Comparison of ENCODE assay signal across 3 cellular contexts in the genomic region with DNA sequence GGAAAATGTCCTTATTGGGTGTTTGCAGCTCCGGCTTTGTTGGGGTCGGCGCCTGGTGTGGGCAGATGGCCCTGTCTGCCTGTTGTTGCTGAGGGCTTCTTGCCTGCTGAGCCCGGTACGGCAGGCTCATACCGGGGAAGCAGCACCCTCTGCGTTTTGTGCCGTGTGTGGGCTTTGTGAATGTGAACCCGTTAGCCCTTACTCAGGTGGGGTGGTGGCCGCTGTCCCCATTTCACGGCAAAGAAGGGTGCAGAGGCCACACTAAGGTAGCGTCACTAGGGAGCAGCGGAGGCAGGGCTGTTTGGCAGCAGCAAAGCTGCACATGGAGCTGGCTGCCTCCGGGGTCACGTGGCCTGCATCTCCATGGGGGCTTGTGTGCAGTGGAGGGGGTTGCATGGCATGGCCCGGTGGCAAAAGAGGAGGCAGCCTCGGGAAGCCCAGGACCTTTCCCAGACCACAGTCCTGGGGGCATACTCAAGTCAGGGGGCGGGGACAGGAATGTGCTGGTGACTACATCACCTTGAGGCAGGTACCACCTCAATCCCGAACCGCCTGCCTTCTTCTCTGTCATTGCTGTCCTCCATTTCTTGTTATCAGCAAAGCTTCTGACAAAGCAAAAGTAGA.
TF ChIP-seq lines count a peak whose summit lies in the region.

No MANE protein-coding gene starts in this region.

TF ChIP-seq in SK-N-SH, 30 proteins besides CTCF, POLR2A, EP300 and RAD21:
- TF ChIP-seq, protein P1, sequence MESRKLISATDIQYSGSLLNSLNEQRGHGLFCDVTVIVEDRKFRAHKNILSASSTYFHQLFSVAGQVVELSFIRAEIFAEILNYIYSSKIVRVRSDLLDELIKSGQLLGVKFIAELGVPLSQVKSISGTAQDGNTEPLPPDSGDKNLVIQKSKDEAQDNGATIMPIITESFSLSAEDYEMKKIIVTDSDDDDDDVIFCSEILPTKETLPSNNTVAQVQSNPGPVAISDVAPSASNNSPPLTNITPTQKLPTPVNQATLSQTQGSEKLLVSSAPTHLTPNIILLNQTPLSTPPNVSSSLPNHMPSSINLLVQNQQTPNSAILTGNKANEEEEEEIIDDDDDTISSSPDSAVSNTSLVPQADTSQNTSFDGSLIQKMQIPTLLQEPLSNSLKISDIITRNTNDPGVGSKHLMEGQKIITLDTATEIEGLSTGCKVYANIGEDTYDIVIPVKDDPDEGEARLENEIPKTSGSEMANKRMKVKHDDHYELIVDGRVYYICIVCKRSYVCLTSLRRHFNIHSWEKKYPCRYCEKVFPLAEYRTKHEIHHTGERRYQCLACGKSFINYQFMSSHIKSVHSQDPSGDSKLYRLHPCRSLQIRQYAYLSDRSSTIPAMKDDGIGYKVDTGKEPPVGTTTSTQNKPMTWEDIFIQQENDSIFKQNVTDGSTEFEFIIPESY (IDR thresholded peaks at IDR 0.05; ENCODE audit: borderline replicate concordance, low read depth), result no peak
- TF ChIP-seq TCF12 (IDR thresholded peaks at IDR 0.05), result no peak
- no peak; the same call in 1 of the 2 replicates for TF ChIP-seq RFX5 (IDR thresholded peaks at IDR 0.05; ENCODE audit: low read length)
- TF ChIP-seq SMC3 (IDR thresholded peaks at IDR 0.05; ENCODE audit: low read depth, low read length), result peak; percentile 4; the same call in 1 of the 2 replicates
- TF ChIP-seq, protein P2, sequence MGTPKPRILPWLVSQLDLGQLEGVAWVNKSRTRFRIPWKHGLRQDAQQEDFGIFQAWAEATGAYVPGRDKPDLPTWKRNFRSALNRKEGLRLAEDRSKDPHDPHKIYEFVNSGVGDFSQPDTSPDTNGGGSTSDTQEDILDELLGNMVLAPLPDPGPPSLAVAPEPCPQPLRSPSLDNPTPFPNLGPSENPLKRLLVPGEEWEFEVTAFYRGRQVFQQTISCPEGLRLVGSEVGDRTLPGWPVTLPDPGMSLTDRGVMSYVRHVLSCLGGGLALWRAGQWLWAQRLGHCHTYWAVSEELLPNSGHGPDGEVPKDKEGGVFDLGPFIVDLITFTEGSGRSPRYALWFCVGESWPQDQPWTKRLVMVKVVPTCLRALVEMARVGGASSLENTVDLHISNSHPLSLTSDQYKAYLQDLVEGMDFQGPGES (IDR thresholded peaks at IDR 0.05; ENCODE audit: low read depth, low read length), result no peak
- TF ChIP-seq POLR2AphosphoS5 (IDR thresholded peaks at IDR 0.05; ENCODE audit: low read depth, low read length), result no peak
- no peak for TF ChIP-seq JUND (IDR thresholded peaks at IDR 0.05)
- TF ChIP-seq YY1 (IDR thresholded peaks at IDR 0.05; ENCODE audit: low read depth), result no peak
- no peak for TF ChIP-seq ELF1 (IDR thresholded peaks at IDR 0.05)
- TF ChIP-seq, protein P3, sequence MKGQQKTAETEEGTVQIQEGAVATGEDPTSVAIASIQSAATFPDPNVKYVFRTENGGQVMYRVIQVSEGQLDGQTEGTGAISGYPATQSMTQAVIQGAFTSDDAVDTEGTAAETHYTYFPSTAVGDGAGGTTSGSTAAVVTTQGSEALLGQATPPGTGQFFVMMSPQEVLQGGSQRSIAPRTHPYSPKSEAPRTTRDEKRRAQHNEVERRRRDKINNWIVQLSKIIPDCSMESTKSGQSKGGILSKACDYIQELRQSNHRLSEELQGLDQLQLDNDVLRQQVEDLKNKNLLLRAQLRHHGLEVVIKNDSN (IDR thresholded peaks at IDR 0.05; ENCODE audit: borderline replicate concordance, low read depth), result peak; percentile 28; the same call in 1 of the 2 replicates
- TF ChIP-seq TEAD4 (IDR thresholded peaks at IDR 0.05; ENCODE audit: borderline replicate concordance, insufficient read depth), result no peak
- TF ChIP-seq TAF1 (IDR thresholded peaks at IDR 0.05; ENCODE audit: borderline replicate concordance, low read depth, low read length), result no peak
- no peak for TF ChIP-seq RXRA (IDR thresholded peaks at IDR 0.05; ENCODE audit: borderline replicate concordance, low read depth)
- no peak for TF ChIP-seq FOXM1 (IDR thresholded peaks at IDR 0.05; ENCODE audit: low read depth)
- no peak for TF ChIP-seq EZH2phosphoT487 (IDR thresholded peaks at IDR 0.05; ENCODE audit: borderline replicate concordance, low read depth)
TF ChIP-seq in SK-N-SH: peak in this region for 2.

TF ChIP-seq in SK-N-SH treated with all-trans-retinoic acid at 6 μM for 48 hours, 23 proteins besides CTCF, POLR2A, EP300 and RAD21:
- TF ChIP-seq GLIS3 (CRISPR knock-in tag; IDR thresholded peaks at IDR 0.05), result no peak
- TF ChIP-seq TOX (CRISPR knock-in tag; IDR thresholded peaks at IDR 0.05; ENCODE audit: borderline replicate concordance), result no peak
- no peak for TF ChIP-seq SNAI2 (CRISPR knock-in tag; IDR thresholded peaks at IDR 0.05)
- no peak for TF ChIP-seq TCF4 (CRISPR knock-in tag; IDR thresholded peaks at IDR 0.05; ENCODE audit: borderline replicate concordance)
- TF ChIP-seq, protein P4, sequence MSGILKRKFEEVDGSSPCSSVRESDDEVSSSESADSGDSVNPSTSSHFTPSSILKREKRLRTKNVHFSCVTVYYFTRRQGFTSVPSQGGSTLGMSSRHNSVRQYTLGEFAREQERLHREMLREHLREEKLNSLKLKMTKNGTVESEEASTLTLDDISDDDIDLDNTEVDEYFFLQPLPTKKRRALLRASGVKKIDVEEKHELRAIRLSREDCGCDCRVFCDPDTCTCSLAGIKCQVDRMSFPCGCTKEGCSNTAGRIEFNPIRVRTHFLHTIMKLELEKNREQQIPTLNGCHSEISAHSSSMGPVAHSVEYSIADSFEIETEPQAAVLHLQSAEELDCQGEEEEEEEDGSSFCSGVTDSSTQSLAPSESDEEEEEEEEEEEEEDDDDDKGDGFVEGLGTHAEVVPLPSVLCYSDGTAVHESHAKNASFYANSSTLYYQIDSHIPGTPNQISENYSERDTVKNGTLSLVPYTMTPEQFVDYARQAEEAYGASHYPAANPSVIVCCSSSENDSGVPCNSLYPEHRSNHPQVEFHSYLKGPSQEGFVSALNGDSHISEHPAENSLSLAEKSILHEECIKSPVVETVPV (CRISPR knock-in tag; IDR thresholded peaks at IDR 0.05), result no peak
- no peak for TF ChIP-seq ISL1 (CRISPR knock-in tag; IDR thresholded peaks at IDR 0.05)
- TF ChIP-seq ZFP30 (CRISPR knock-in tag; IDR thresholded peaks at IDR 0.05), result no peak
- no peak; the same call in 1 of the 2 replicates for TF ChIP-seq BACH2 (CRISPR knock-in tag; IDR thresholded peaks at IDR 0.05; ENCODE audit: borderline replicate concordance)
- TF ChIP-seq ZNF565 (CRISPR knock-in tag; conservative IDR thresholded peaks at IDR 0.05; ENCODE audit: low read depth), result no peak
- no peak for TF ChIP-seq PPARA (CRISPR knock-in tag; IDR thresholded peaks at IDR 0.05; ENCODE audit: borderline replicate concordance)
- no peak for TF ChIP-seq ZC3H10 (CRISPR knock-in tag; IDR thresholded peaks at IDR 0.05)
- TF ChIP-seq CSDC2 (CRISPR knock-in tag; IDR thresholded peaks at IDR 0.05), result no peak
- TF ChIP-seq, protein P5, sequence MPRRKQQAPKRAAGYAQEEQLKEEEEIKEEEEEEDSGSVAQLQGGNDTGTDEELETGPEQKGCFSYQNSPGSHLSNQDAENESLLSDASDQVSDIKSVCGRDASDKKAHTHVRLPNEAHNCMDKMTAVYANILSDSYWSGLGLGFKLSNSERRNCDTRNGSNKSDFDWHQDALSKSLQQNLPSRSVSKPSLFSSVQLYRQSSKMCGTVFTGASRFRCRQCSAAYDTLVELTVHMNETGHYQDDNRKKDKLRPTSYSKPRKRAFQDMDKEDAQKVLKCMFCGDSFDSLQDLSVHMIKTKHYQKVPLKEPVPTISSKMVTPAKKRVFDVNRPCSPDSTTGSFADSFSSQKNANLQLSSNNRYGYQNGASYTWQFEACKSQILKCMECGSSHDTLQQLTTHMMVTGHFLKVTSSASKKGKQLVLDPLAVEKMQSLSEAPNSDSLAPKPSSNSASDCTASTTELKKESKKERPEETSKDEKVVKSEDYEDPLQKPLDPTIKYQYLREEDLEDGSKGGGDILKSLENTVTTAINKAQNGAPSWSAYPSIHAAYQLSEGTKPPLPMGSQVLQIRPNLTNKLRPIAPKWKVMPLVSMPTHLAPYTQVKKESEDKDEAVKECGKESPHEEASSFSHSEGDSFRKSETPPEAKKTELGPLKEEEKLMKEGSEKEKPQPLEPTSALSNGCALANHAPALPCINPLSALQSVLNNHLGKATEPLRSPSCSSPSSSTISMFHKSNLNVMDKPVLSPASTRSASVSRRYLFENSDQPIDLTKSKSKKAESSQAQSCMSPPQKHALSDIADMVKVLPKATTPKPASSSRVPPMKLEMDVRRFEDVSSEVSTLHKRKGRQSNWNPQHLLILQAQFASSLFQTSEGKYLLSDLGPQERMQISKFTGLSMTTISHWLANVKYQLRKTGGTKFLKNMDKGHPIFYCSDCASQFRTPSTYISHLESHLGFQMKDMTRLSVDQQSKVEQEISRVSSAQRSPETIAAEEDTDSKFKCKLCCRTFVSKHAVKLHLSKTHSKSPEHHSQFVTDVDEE (CRISPR knock-in tag; IDR thresholded peaks at IDR 0.05), result no peak
- TF ChIP-seq, protein P6, sequence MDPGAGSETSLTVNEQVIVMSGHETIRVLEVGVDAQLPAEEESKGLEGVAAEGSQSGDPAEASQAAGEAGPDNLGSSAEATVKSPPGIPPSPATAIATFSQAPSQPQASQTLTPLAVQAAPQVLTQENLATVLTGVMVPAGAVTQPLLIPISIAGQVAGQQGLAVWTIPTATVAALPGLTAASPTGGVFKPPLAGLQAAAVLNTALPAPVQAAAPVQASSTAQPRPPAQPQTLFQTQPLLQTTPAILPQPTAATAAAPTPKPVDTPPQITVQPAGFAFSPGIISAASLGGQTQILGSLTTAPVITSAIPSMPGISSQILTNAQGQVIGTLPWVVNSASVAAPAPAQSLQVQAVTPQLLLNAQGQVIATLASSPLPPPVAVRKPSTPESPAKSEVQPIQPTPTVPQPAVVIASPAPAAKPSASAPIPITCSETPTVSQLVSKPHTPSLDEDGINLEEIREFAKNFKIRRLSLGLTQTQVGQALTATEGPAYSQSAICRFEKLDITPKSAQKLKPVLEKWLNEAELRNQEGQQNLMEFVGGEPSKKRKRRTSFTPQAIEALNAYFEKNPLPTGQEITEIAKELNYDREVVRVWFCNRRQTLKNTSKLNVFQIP (CRISPR knock-in tag; IDR thresholded peaks at IDR 0.05; ENCODE audit: borderline replicate concordance, low read depth), result no peak
- TF ChIP-seq OSR1 (CRISPR knock-in tag; IDR thresholded peaks at IDR 0.05), result no peak
- TF ChIP-seq ZNF8 (CRISPR knock-in tag; IDR thresholded peaks at IDR 0.05), result no peak

TF ChIP-seq in GM12878, 131 proteins besides CTCF, POLR2A, EP300 and RAD21:
- TF ChIP-seq, protein P3 (IDR thresholded peaks at IDR 0.05; ENCODE audit: borderline replicate concordance, extremely low read length, insufficient read depth, low read depth, low read length), result peak; percentile 12
- no peak for TF ChIP-seq CBX3 (IDR thresholded peaks at IDR 0.05; ENCODE audit: borderline replicate concordance, low read depth)
TF ChIP-seq in GM12878: peak in this region for 1.
